Comparison of ENCODE assay signal across 9 cellular contexts in genomic region chr22:26590525-26590858, GRCh38. TPM values are rescaled to one million over a fixed set of nuclear protein-coding genes. Genes with fewer than 3 reads are reported as not detected.
A peak's percentile ranks its signal among the peaks of the same experiment; 100 is the strongest.
DNase-seq lines count a peak whose midpoint lies in the region; ATAC-seq and TF ChIP-seq lines count a peak whose summit lies in the region.
"Had no signal": no experiment of that assay in that cellular context is flagged by ENCODE, and none has a peak within 500 bp of the region (broad histone marks: within the 10 kb centered on the region; RNA-seq: fewer than 3 reads in every experiment).

No MANE protein-coding gene starts in this region.

- H3K79me2 ChIP-seq in HCT116 (ENCODE audit: insufficient read depth, low read length): peaks cover 15% of the 10 kb centered on the region; the same call in 1 of the 2 replicates

- H3K4me3 ChIP-seq in HCT116 (replicated peaks in 1 of 2; ENCODE audit: low read depth in 1 of 2, low read length in 2 of 2) (peak overlapping the region; percentile 67 to 90), WERI-Rb-1 (ENCODE audit: low read depth, low read length) (peak overlapping the region; percentile 46), sigmoid colon (peak overlapping the region; percentile 65 to 85 (median 78))

- H3K9me3 ChIP-seq in HCT116 (ENCODE audit: control insufficient read depth in 1 of 2, insufficient read depth in 1 of 2, low read depth in 1 of 2, low read length in 2 of 2) (no peaks in the 10 kb centered on the region), WERI-Rb-1 (ENCODE audit: severe bottlenecking) (peaks cover 5% of the 10 kb centered on the region), sigmoid colon (no peaks in the 10 kb centered on the region)

- H3K36me3 ChIP-seq in HCT116 (ENCODE audit: control insufficient read depth in 1 of 2, insufficient read depth in 2 of 2, low read length in 2 of 2) (no peaks in the 10 kb centered on the region), WERI-Rb-1 (no peaks in the 10 kb centered on the region), sigmoid colon (no peaks in the 10 kb centered on the region)

- H3K27ac ChIP-seq in HCT116 (ENCODE audit: low read depth, low read length): no peak overlapping the region
- H3K27ac ChIP-seq in WERI-Rb-1: no peak overlapping the region
- peak overlapping the region; percentile 75 to 80 (median 78) for H3K27ac ChIP-seq in sigmoid colon

- peak overlapping the region; percentile 98 for H2AFZ ChIP-seq in HCT116 (ENCODE audit: low read depth, low read length, poor library complexity, severe bottlenecking)

- ATAC-seq in HCT116 (no peak; the same call in 1 of the 2 replicates), Right ventricle myocardium superior (ENCODE audit: poor library complexity) (peak; percentile 49), GM21723 (IDR thresholded peaks at IDR 0.05; ENCODE audit: unreplicated experiment) (no peak), GM19023 (IDR thresholded peaks at IDR 0.05; ENCODE audit: unreplicated experiment) (no peak)

- peak overlapping the region; percentile 99 for H3K4me2 ChIP-seq in HCT116 (ENCODE audit: low read length)

- TF ChIP-seq POLR2A in HCT116 (IDR thresholded peaks at IDR 0.05; ENCODE audit: borderline replicate concordance, extremely low read depth, insufficient read depth, insufficient read length) (no peak), sigmoid colon (IDR thresholded peaks at IDR 0.05) (peak in 1 of 2 donors; percentile 3)

- RAD21 ChIA-PET in HCT116 (lab: Charles Lee; ENCODE audit: low non-redundant PET in 1 of 2, low total read pairs in 2 of 2, uncharacterized antibody in 2 of 2, unreplicated experiment in 2 of 2): no interaction called here

- no peaks in the 10 kb centered on the region for H4K20me1 ChIP-seq in HCT116 (ENCODE audit: insufficient read depth)

- intact Hi-C loops in HCT116 (cut with micrococcal nuclease) (no loop called here), Right ventricle myocardium superior (cut with DNase I) (loop anchor here (5.0 kb wide), 2 partner anchors 78 to 108 kb away; partner anchors contain the start of genes HPS4, SRRD and TFIP11), sigmoid colon (cut with DNase I) (loop anchor here (2.0 to 5.0 kb wide), 2 partner anchors 67 to 78 kb away; partner anchors contain the start of genes MIAT and TFIP11)

- no peak for TF ChIP-seq EP300 in sigmoid colon (IDR thresholded peaks at IDR 0.05)

- no peak for TF ChIP-seq CTCF in HCT116 (IDR thresholded peaks at IDR 0.05 in 2 of 3, conservative IDR thresholded peaks at IDR 0.05 in 1 of 3; ENCODE audit: borderline replicate concordance in 1 of 3, insufficient read depth in 1 of 3, low read depth in 2 of 3, low read length in 2 of 3)
- TF ChIP-seq CTCF in WERI-Rb-1 (IDR thresholded peaks at IDR 0.05; ENCODE audit: low read depth, low read length): no peak
- TF ChIP-seq CTCF in sigmoid colon (IDR thresholded peaks at IDR 0.05): no peak

- peak overlapping the region; percentile 79 for H3K9ac ChIP-seq in HCT116 (ENCODE audit: low read length)

- CTCF ChIA-PET in HCT116 (lab: Charles Lee): no interaction called here

- H3K4me1 ChIP-seq in HCT116 (ENCODE audit: control insufficient read depth in 1 of 2, insufficient read depth in 2 of 2, low read length in 2 of 2) (peaks cover 8 to 14% of the 10 kb centered on the region in 2 experiments; a peak in 2 of 4 replicates), sigmoid colon (peaks cover 4 to 17% (median 11%) of the 10 kb centered on the region in 4 donors)

- H3K27me3 ChIP-seq in HCT116 (ENCODE audit: insufficient read depth, low read length): peaks cover 8% of the 10 kb centered on the region; the same call in 1 of the 2 replicates
- no peaks in the 10 kb centered on the region for H3K27me3 ChIP-seq in WERI-Rb-1 (ENCODE audit: insufficient read depth, low read depth, severe bottlenecking)
- H3K27me3 ChIP-seq in sigmoid colon: no peaks in the 10 kb centered on the region

- DNase-seq in HCT116 (ENCODE audit: low read depth, low spot score) (no peak), WERI-Rb-1 (no peak), Right ventricle myocardium superior (no peak), sigmoid colon (no peak), hypothalamus (lab: John Stamatoyannopoulos, UW) (no peak), DMS53 treated with DMSO at 0.1 percent for 48 hours (lab: John Stamatoyannopoulos, UW; ENCODE audit: unreplicated experiment) (no peak)

- TSS peak; percentile 60 for BruUV-seq in HCT116 (replicated peaks; lab: Mats Ljungman, UMichigan)

- H3K9me2 ChIP-seq in HCT116 (ENCODE audit: insufficient read depth): no peaks in the 10 kb centered on the region

- no peak for TF ChIP-seq RAD21 in HCT116 (IDR thresholded peaks at IDR 0.05; ENCODE audit: low read depth)

- POLR2A ChIA-PET in HCT116 (lab: Charles Lee): no interaction called here

- 23 to 44% methylated on average over 5 of the region's 5 CpGs for WGBS in sigmoid colon, 2 donors

TF ChIP-seq in HCT116, 20 proteins besides CTCF, POLR2A, EP300 and RAD21 (continues in another document):
- TF ChIP-seq TCF7L2 (IDR thresholded peaks at IDR 0.05; ENCODE audit: borderline replicate concordance, extremely low read depth, insufficient read depth, insufficient read length) (no peak), JUND (IDR thresholded peaks at IDR 0.05) (no peak), SP1 (IDR thresholded peaks at IDR 0.05; ENCODE audit: low read depth) (no peak), FOSL1 (IDR thresholded peaks at IDR 0.05; ENCODE audit: low read depth) (no peak), ATF3 (IDR thresholded peaks at IDR 0.05) (no peak), MAX (IDR thresholded peaks at IDR 0.05) (no peak), EZH2phosphoT487 (IDR thresholded peaks at IDR 0.05; ENCODE audit: borderline replicate concordance) (no peak), REST (IDR thresholded peaks at IDR 0.05; ENCODE audit: low read depth) (no peak), CEBPB (IDR thresholded peaks at IDR 0.05; ENCODE audit: low read depth) (no peak), ZBTB33 (IDR thresholded peaks at IDR 0.05; ENCODE audit: extremely low read depth, insufficient replicate concordance, low read length) (no peak), POLR2AphosphoS5 (IDR thresholded peaks at IDR 0.05; ENCODE audit: low read depth, low read length) (no peak), SRF (IDR thresholded peaks at IDR 0.05; ENCODE audit: low read depth) (no peak), YY1 (IDR thresholded peaks at IDR 0.05; ENCODE audit: extremely low read depth, insufficient replicate concordance, low read depth, low read length) (no peak), ZNF274 (IDR thresholded peaks at IDR 0.05; ENCODE audit: low read depth, low read length) (no peak)

RNA-seq across cellular contexts. Expression of gene TPST2, which starts 0.6 kb away (rescaled TPM):
- 11.8 TPM for total RNA-seq in HCT116 (2021; ENCODE audit: unreplicated experiment)
- 9.2 and 11.3 TPM in 2 replicates for polyA plus RNA-seq in HCT116 (2012)
- total RNA-seq in Right ventricle myocardium superior: 30.1 TPM
- total RNA-seq in sigmoid colon: 10 to 100 TPM; 15.9 to 24.3 (median 17.2) TPM
- polyA plus RNA-seq in sigmoid colon: 10 to 100 TPM in 1 of 3 donors, 1 to 10 TPM in 2; 5.1 to 13.8 (median 5.4) TPM

RNA-seq across cellular contexts. Expression of gene CRYBB1, which starts 27.3 kb away (rescaled TPM):
- total RNA-seq in HCT116 (2021; ENCODE audit: unreplicated experiment): not detected
- not detected in 2 replicates for polyA plus RNA-seq in HCT116 (2012)
- 0.65 TPM for total RNA-seq in Right ventricle myocardium superior
- 1 to 10 TPM in 1 of 4 donors, under 1 TPM in 1, not detected in 2; 0.82 to 1.8 TPM for total RNA-seq in sigmoid colon
- 1 to 10 TPM in 1 of 3 donors, under 1 TPM in 1, not detected in 1; 0.47 to 3.0 TPM for polyA plus RNA-seq in sigmoid colon
- total RNA-seq: activated CD8-positive, alpha-beta memory T cell treated with anti-CD3 and anti-CD28 coated beads for 36 hours had no signal

RNA-seq across cellular contexts. Expression of gene CRYBA4, which starts 31.3 kb away (rescaled TPM):
- total RNA-seq in HCT116 (2021; ENCODE audit: unreplicated experiment) (not detected), Right ventricle myocardium superior (not detected), sigmoid colon (not detected)
- polyA plus RNA-seq in HCT116 (2012): 0.10 TPM in 1 of 2 replicates, not detected in the other
- polyA plus RNA-seq in sigmoid colon: not detected
- total RNA-seq: activated CD8-positive, alpha-beta memory T cell treated with anti-CD3 and anti-CD28 coated beads for 36 hours had no signal

Comparison
In these comparisons a context has a peak if more than half of its experiments do, and no peak if none do; other contexts are left out.
1. H3K27ac ChIP-seq: peak in sigmoid colon (4 of 4); none in HCT116 (single experiment) and WERI-Rb-1 (single experiment).
2. Peak in every context shown above with its lines, with median percentiles within 50 percentile points of each other: H3K4me3 ChIP-seq.